16 cellular contexts compared by ENCODE assay signal in genomic region chr20:25022680-25023079, GRCh38. TPM values are rescaled to one million over a fixed set of nuclear protein-coding genes. Genes with fewer than 3 reads are reported as not detected.
DNase-seq lines count a peak whose midpoint lies in the region; ATAC-seq, FAIRE-seq and TF ChIP-seq lines count a peak whose summit lies in the region.
"Had no signal": no experiment of that assay in that cellular context is flagged by ENCODE, and none has a peak within 500 bp of the region (broad histone marks: within the 10 kb centered on the region; RNA-seq: fewer than 3 reads in every experiment).

No MANE protein-coding gene starts in this region.

- H3K4me1 ChIP-seq in mammary epithelial cell (ENCODE audit: insufficient read depth, low read length) = peaks cover 18% of the 10 kb centered on the region
- peaks cover 18% of the 10 kb centered on the region for H3K4me1 ChIP-seq in keratinocyte (ENCODE audit: control insufficient read depth, extremely low read depth, insufficient read depth, low read length)
- no peaks in the 10 kb centered on the region for H3K4me1 ChIP-seq in sigmoid colon

- no peak for TF ChIP-seq EP300 in Ishikawa (IDR thresholded peaks at IDR 0.05; ENCODE audit: borderline replicate concordance)
- no peak for TF ChIP-seq EP300 in sigmoid colon (IDR thresholded peaks at IDR 0.05)

- H3K27ac ChIP-seq in mammary epithelial cell (ENCODE audit: insufficient read depth, low read depth, low read length) (no peak overlapping the region), keratinocyte (ENCODE audit: control insufficient read depth, insufficient read depth, low read length) (no peak overlapping the region), sigmoid colon (no peak overlapping the region)
- H3K27ac ChIP-seq: ovary had no signal

- H3K4me2 ChIP-seq in mammary epithelial cell (ENCODE audit: insufficient read depth, low read depth, low read length) = peak overlapping the region; percentile 12
- H3K4me2 ChIP-seq in keratinocyte (ENCODE audit: control insufficient read depth, extremely low read depth, insufficient read depth, low read depth, low read length) = peak overlapping the region; percentile 32

- dilution Hi-C loops in mammary epithelial cell (cut with HindIII; ENCODE audit: low sequenced_read_pairs) = no loop called here
- dilution Hi-C loops in keratinocyte (cut with MboI; ENCODE audit: extremely low pct_ligation_motif_present, low sequenced_read_pairs) = no loop called here

- CTCF ChIA-PET in mammary epithelial cell (lab: Charles Lee; ENCODE audit: low non-redundant PET) = no interaction called here

- WGBS in mammary epithelial cell (ENCODE audit: low coverage, missing lambda C conversion rate) = 25% methylated on average over 10 of the region's 11 CpGs
- 32 to 76% methylated on average over 11 of the region's 11 CpGs for WGBS in sigmoid colon, 2 donors

- H2AFZ ChIP-seq in mammary epithelial cell (ENCODE audit: low read depth, low read length) (no peak overlapping the region), keratinocyte (ENCODE audit: control insufficient read depth, low read length) (no peak overlapping the region)

- H3K79me2 ChIP-seq in mammary epithelial cell (ENCODE audit: insufficient read depth, low read length) (no peaks in the 10 kb centered on the region), keratinocyte (ENCODE audit: control insufficient read depth, insufficient read depth, low read length) (no peaks in the 10 kb centered on the region)

- H3K27me3 ChIP-seq in mammary epithelial cell (ENCODE audit: insufficient read depth, low read length) (no peaks in the 10 kb centered on the region), keratinocyte (ENCODE audit: control insufficient read depth, extremely low read depth, insufficient read depth, low read length) (no peaks in the 10 kb centered on the region), sigmoid colon (no peaks in the 10 kb centered on the region)
- H3K27me3 ChIP-seq: ovary had no signal

- no peak for TF ChIP-seq POLR2A in sigmoid colon (IDR thresholded peaks at IDR 0.05)

- no TSS peak for BruUV-seq in mammary epithelial cell (replicated peaks; lab: Mats Ljungman, UMichigan)

- no peak overlapping the region for H3K9ac ChIP-seq in mammary epithelial cell (ENCODE audit: insufficient read depth, low read length)
- H3K9ac ChIP-seq in keratinocyte (ENCODE audit: control insufficient read depth, extremely low read depth, insufficient read depth, low read length) = no peak overlapping the region

- H3K4me3 ChIP-seq in mammary epithelial cell (replicated peaks in 1 of 3; ENCODE audit: insufficient read depth in 1 of 3, low read depth in 2 of 3, low read length in 3 of 3) (no peak overlapping the region), keratinocyte (ENCODE audit: control insufficient read depth in 2 of 3, extremely low read depth in 1 of 3, insufficient read depth in 2 of 3, low read depth in 1 of 3, low read length in 3 of 3) (no peak overlapping the region), sigmoid colon (no peak overlapping the region)
- H3K4me3 ChIP-seq: ovary had no signal

- intact Hi-C loops in mammary epithelial cell (cut with micrococcal nuclease) = no loop called here
- intact Hi-C loops in sigmoid colon (cut with DNase I) = no loop called here

- no peaks in the 10 kb centered on the region for H3K9me1 ChIP-seq in keratinocyte (ENCODE audit: control insufficient read depth, extremely low read depth, insufficient read depth, low read length)

- H3K36me3 ChIP-seq in mammary epithelial cell (ENCODE audit: insufficient read depth, low read length) (no peaks in the 10 kb centered on the region), keratinocyte (ENCODE audit: control insufficient read depth in 2 of 2, extremely low read depth in 1 of 2, insufficient read depth in 2 of 2, low read length in 2 of 2) (no peaks in the 10 kb centered on the region), sigmoid colon (peaks cover 0 to 31% (median 12%) of the 10 kb centered on the region in 4 donors)
- H3K36me3 ChIP-seq: ovary had no signal

- no peaks in the 10 kb centered on the region for H4K20me1 ChIP-seq in mammary epithelial cell (ENCODE audit: insufficient read depth, low read length)
- H4K20me1 ChIP-seq in keratinocyte (ENCODE audit: control insufficient read depth, extremely low read depth, insufficient read depth, low read length) = no peaks in the 10 kb centered on the region

- ATAC-seq in HG02840 (IDR thresholded peaks at IDR 0.05; ENCODE audit: low FRiP score, unreplicated experiment) = no peak
- ATAC-seq: activated CD4-positive, alpha-beta T cell treated with anti-CD3 and anti-CD28 coated beads for 36 hours; activated T-cell treated with anti-CD3 and anti-CD28 coated beads, Interleukin-2, amount 50 U/mL, for 4 hours; T-cell had no signal

- FAIRE-seq in keratinocyte (lab: Jason Lieb, UNC) = peak; percentile 86

- DNase-seq in mammary epithelial cell (peak; percentile 86), keratinocyte (ENCODE audit: low read depth, low spot score) (peak; percentile 38), sigmoid colon (peak; percentile 67), pons (ENCODE audit: low spot score) (no peak), middle frontal gyrus (ENCODE audit: extremely low spot score, low spot score) (no peak)
- DNase-seq in stimulated activated CD4-positive, alpha-beta T cell treated with anti-CD3 and anti-CD28 coated beads, Interleukin-4, amount 100 ng/mL, for 24 hours = no peak
- DNase-seq: activated CD4-positive, alpha-beta T cell treated with anti-CD3 and anti-CD28 coated beads for 36 hours; activated T-cell treated with anti-CD3 and anti-CD28 coated beads, Interleukin-2, amount 50 U/mL, for 4 hours; midbrain; NCI-H1092; NCI-H226; T-cell had no signal

- in situ Hi-C loops in mammary epithelial cell (cut with MboI; ENCODE audit: low sequenced_read_pairs in 2 of 2) = loop anchor here in 1 of 2 donors (5.0 kb wide), 1 partner anchor 35 kb away; the partner anchor contains the start of gene ACSS1

- H3K9me3 ChIP-seq in mammary epithelial cell (replicated peaks; ENCODE audit: insufficient read depth, low read length) (no peaks in the 10 kb centered on the region), keratinocyte (ENCODE audit: control insufficient read depth, low read depth, low read length) (no peaks in the 10 kb centered on the region), sigmoid colon (no peaks in the 10 kb centered on the region)
- H3K9me3 ChIP-seq: ovary had no signal

- TF ChIP-seq RAD21 in Ishikawa (IDR thresholded peaks at IDR 0.05; ENCODE audit: low read depth) = no peak; the same call in 1 of the 2 replicates

- TF ChIP-seq CTCF in mammary epithelial cell (conservative IDR thresholded peaks at IDR 0.05 in 1 of 2, IDR thresholded peaks at IDR 0.05 in 1 of 2; ENCODE audit: extremely low read depth in 1 of 2, insufficient read depth in 1 of 2, low read depth in 1 of 2, low read length in 2 of 2) (no peak), keratinocyte (optimal IDR thresholded peaks at IDR 0.05 in 1 of 3, IDR thresholded peaks at IDR 0.05 in 1 of 3, conservative IDR thresholded peaks at IDR 0.05 in 1 of 3; ENCODE audit: extremely low read depth in 1 of 3, insufficient read depth in 2 of 3, low read length in 3 of 3) (no peak), sigmoid colon (IDR thresholded peaks at IDR 0.05) (no peak)

TF ChIP-seq in Ishikawa, 13 proteins besides CTCF, POLR2A, EP300 and RAD21 (continues in another document):
- TF ChIP-seq FOXM1 (IDR thresholded peaks at IDR 0.05; ENCODE audit: borderline replicate concordance, low read depth) (no peak), EGR1 (IDR thresholded peaks at IDR 0.05) (no peak), NFIC (IDR thresholded peaks at IDR 0.05) (peak; percentile 76), MAX (IDR thresholded peaks at IDR 0.05) (peak; percentile 29; the same call in 1 of the 2 replicates)

RNA-seq across cellular contexts. Expression of gene APMAP, which starts 30.1 kb away (rescaled TPM):
- total RNA-seq in mammary epithelial cell (100 to 1,000 TPM in 1 of 2 donors, 10 to 100 TPM in 1; 74.6 to 104 TPM), sigmoid colon (10 to 100 TPM; 22.7 to 35.3 (median 28.9) TPM)
- polyA plus RNA-seq in mammary epithelial cell (66.1 TPM), keratinocyte (43.2 to 51.9 TPM (median 48.9 TPM) in 3 replicates), sigmoid colon (10 to 100 TPM in 2 of 3 donors, 1 to 10 TPM in 1; 9.6 to 55.8 (median 25.2) TPM)
- polyA minus RNA-seq in mammary epithelial cell (30.9 TPM), keratinocyte (20.3 to 21.1 TPM (median 20.9 TPM) in 3 replicates)
- polyA plus RNA-seq in keratinocyte (2011; ENCODE audit: low read depth) = 28.5 TPM
- 19.4 and 21.7 TPM in 2 replicates for polyA plus RNA-seq in keratinocyte (2011; cell fraction: cytosol; rRNA removed)
- 82.8 and 86.6 TPM in 2 replicates for polyA plus RNA-seq in keratinocyte (2011; cell fraction: nucleus; rRNA removed)
- 51.6 and 76.8 TPM in 2 replicates for polyA plus RNA-seq in keratinocyte (2012; ENCODE audit: low replicate concordance)
- 14.6 TPM for polyA minus RNA-seq in keratinocyte (2011; cell fraction: cytosol; rRNA and poly(A)+ RNA removed)
- polyA minus RNA-seq in keratinocyte (2011; cell fraction: nucleus; rRNA and poly(A)+ RNA removed) = 37.1 and 51.3 TPM in 2 replicates

RNA-seq across cellular contexts. Expression of gene ACSS1, which starts 35.3 kb away (rescaled TPM):
- 1 to 10 TPM; 1.2 to 3.5 TPM for total RNA-seq in mammary epithelial cell
- polyA plus RNA-seq in mammary epithelial cell = 2.2 TPM
- polyA minus RNA-seq in mammary epithelial cell = 3.2 TPM
- 1.1 to 1.7 TPM (median 1.5 TPM) in 3 replicates for polyA plus RNA-seq in keratinocyte
- polyA plus RNA-seq in keratinocyte (2011; ENCODE audit: low read depth) = 0.27 TPM
- 0.57 and 0.64 TPM in 2 replicates for polyA plus RNA-seq in keratinocyte (2011; cell fraction: cytosol; rRNA removed)
- polyA plus RNA-seq in keratinocyte (2011; cell fraction: nucleus; rRNA removed) = 1.4 and 1.8 TPM in 2 replicates
- polyA plus RNA-seq in keratinocyte (2012; ENCODE audit: low replicate concordance) = 1.3 and 1.4 TPM in 2 replicates
- polyA minus RNA-seq in keratinocyte = 2.2 to 3.1 TPM (median 2.4 TPM) in 3 replicates
- 1.3 TPM for polyA minus RNA-seq in keratinocyte (2011; cell fraction: cytosol; rRNA and poly(A)+ RNA removed)
- 0.74 and 1.2 TPM in 2 replicates for polyA minus RNA-seq in keratinocyte (2011; cell fraction: nucleus; rRNA and poly(A)+ RNA removed)
- 10 to 100 TPM; 27.1 to 41.0 (median 30.5) TPM for total RNA-seq in sigmoid colon
- 10 to 100 TPM; 20.1 to 24.7 (median 21.0) TPM for polyA plus RNA-seq in sigmoid colon

RNA-seq across cellular contexts. Expression of gene VSX1, which starts 59.3 kb away (rescaled TPM):
- not detected for total RNA-seq in mammary epithelial cell
- not detected for polyA plus RNA-seq in mammary epithelial cell
- polyA minus RNA-seq in mammary epithelial cell = not detected
- polyA plus RNA-seq in keratinocyte = not detected in 3 replicates
- polyA plus RNA-seq in keratinocyte (2011; ENCODE audit: low read depth) = not detected
- not detected in 2 replicates for polyA plus RNA-seq in keratinocyte (2011; cell fraction: cytosol; rRNA removed)
- not detected in 2 replicates for polyA plus RNA-seq in keratinocyte (2011; cell fraction: nucleus; rRNA removed)
- not detected in 2 replicates for polyA plus RNA-seq in keratinocyte (2012; ENCODE audit: low replicate concordance)
- polyA minus RNA-seq in keratinocyte = not detected in 3 replicates
- polyA minus RNA-seq in keratinocyte (2011; cell fraction: cytosol; rRNA and poly(A)+ RNA removed) = not detected
- polyA minus RNA-seq in keratinocyte (2011; cell fraction: nucleus; rRNA and poly(A)+ RNA removed) = not detected in 2 replicates
- total RNA-seq in sigmoid colon = not detected
- polyA plus RNA-seq in sigmoid colon = under 1 TPM in 1 of 3 donors, not detected in 2; 0.03 TPM
- total RNA-seq: activated CD4-positive, alpha-beta T cell treated with anti-CD3 and anti-CD28 coated beads for 36 hours; activated T-cell treated with anti-CD3 and anti-CD28 coated beads, Interleukin-2, amount 50 U/mL, for 4 hours; T-cell had no signal
- polyA plus RNA-seq: BJ had no signal

Comparison
In these comparisons a context has a peak if more than half of its experiments do, and no peak if none do; other contexts are left out.
1. DNase-seq: peak in mammary epithelial cell (single experiment), keratinocyte (single experiment) and sigmoid colon (single experiment); none in stimulated activated CD4-positive, alpha-beta T cell treated with anti-CD3 and anti-CD28 coated beads, Interleukin-4, amount 100 ng/mL, for 24 hours (single experiment), pons (single experiment) and middle frontal gyrus (single experiment).